ENCODE assay signal across 29 cellular contexts in the genomic region with DNA sequence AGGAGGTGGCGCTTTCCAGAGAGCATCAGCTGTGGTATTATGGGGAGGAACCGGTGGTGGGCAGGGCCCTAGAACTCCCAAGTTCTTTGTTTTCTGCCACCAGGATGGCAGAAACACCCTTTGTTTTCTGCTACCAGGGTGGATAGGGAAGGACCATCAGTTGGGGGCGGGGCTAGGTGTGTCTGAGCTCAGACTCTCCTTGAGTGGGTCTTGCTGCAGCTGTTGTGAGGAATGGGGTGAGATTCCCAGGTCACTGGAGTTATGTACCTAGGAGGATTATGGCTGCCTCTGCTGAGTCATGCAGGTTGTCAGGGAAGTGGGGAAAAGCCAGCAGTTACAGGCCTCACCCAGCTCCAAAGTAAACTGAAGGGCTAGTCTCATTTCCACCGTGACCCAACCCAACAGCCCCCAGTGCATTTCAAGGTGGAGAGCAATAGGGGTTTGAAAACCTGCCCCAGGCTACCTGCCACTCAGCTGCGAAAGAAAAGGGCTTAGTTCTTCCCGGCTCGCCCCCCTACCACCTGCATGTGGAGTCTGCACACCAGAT.
A peak's percentile ranks its signal among the peaks of the same experiment; 100 is the strongest.
DNase-seq lines count a peak whose midpoint lies in the region; ATAC-seq and TF ChIP-seq lines count a peak whose summit lies in the region.
"Had no signal": no experiment of that assay in that cellular context is flagged by ENCODE, and none has a peak within 500 bp of the region (broad histone marks: within the 10 kb centered on the region; RNA-seq: fewer than 3 reads in every experiment).

No MANE protein-coding gene starts in this region.

- no peak overlapping the region for H2AFZ ChIP-seq in GM23248

- no peaks in the 10 kb centered on the region for H3K27me3 ChIP-seq in Peyer's patch
- no peaks in the 10 kb centered on the region for H3K27me3 ChIP-seq in esophagus squamous epithelium
- no peaks in the 10 kb centered on the region for H3K27me3 ChIP-seq in transverse colon
- no peaks in the 10 kb centered on the region for H3K27me3 ChIP-seq in GM23248 (replicated peaks; ENCODE audit: insufficient read depth)
- H3K27me3 ChIP-seq: BLaER1 had no signal

- 59% methylated on average over 5 of the region's 7 CpGs; no CpG with 5 or more reads in 1 of the 2 donors for WGBS in esophagus squamous epithelium, 2 donors
- 82% methylated on average over 7 of the region's 7 CpGs; no CpG with 5 or more reads in 1 of the 2 donors for WGBS in transverse colon (ENCODE audit: low coverage in 1 of 2), 2 donors
- 69 to 70% methylated on average over 7 of the region's 7 CpGs for WGBS in GM23248 (ENCODE audit: low coverage in 1 of 2, low lambda C conversion rate in 2 of 2, missing lambda C conversion rate in 2 of 2), 2 experiments

- no peak for TF ChIP-seq EP300 in transverse colon (IDR thresholded peaks at IDR 0.05; ENCODE audit: low read depth)

- no peak for TF ChIP-seq CTCF in Peyer's patch (IDR thresholded peaks at IDR 0.05)
- TF ChIP-seq CTCF in esophagus squamous epithelium (IDR thresholded peaks at IDR 0.05) = no peak
- TF ChIP-seq CTCF in transverse colon (IDR thresholded peaks at IDR 0.05) = no peak

- peak; percentile 5 for DNase-seq in DMS53 (lab: John Stamatoyannopoulos, UW)
- DNase-seq in DMS53 treated with DMSO at 0.1 percent for 48 hours (lab: John Stamatoyannopoulos, UW; ENCODE audit: unreplicated experiment) = no peak
- DNase-seq in Peyer's patch = peak in 2 of 3 donors; percentile 55 to 70
- DNase-seq in esophagus squamous epithelium (lab: John Stamatoyannopoulos, UW) = no peak
- DNase-seq in transverse colon = peak; percentile 73
- no peak for DNase-seq in GM23248
- no peak for DNase-seq in C1 segment of cervical spinal cord (lab: John Stamatoyannopoulos, UW)
- DNase-seq: ACHN; CD8-positive, alpha-beta T cell; GF-D8; H7; HFFc6; MM.1S; NCI-H1048; NCI-H1436; NCI-H187 treated with DMSO at 0.1 percent for 48 hours; NCI-H2107; NCI-H2227 treated with DMSO at 0.1 percent for 48 hours; NCI-H510A; NCI-H774; NK-92 treated with Interleukin-12 subunit alpha and Interleukin-12 subunit beta, amount 100 ng/mL, for 24 hours had no signal

- H3K9me3 ChIP-seq in Peyer's patch = no peaks in the 10 kb centered on the region
- peaks cover 0 to 5% (median 4%) of the 10 kb centered on the region in 3 donors for H3K9me3 ChIP-seq in esophagus squamous epithelium
- H3K9me3 ChIP-seq in transverse colon = peaks cover 0 to 3% of the 10 kb centered on the region in 2 donors
- no peaks in the 10 kb centered on the region for H3K9me3 ChIP-seq in GM23248 (ENCODE audit: low read depth)
- H3K9me3 ChIP-seq: BLaER1, SJSA1 had no signal

- no peaks in the 10 kb centered on the region for H3F3A ChIP-seq in GM23248 (ENCODE audit: insufficient read depth)

- no peak overlapping the region for H3K4me3 ChIP-seq in Peyer's patch
- no peak overlapping the region for H3K4me3 ChIP-seq in esophagus squamous epithelium
- no peak overlapping the region for H3K4me3 ChIP-seq in transverse colon
- no peak overlapping the region for H3K4me3 ChIP-seq in GM23248
- H3K4me3 ChIP-seq: BLaER1, K562, SJSA1 had no signal

- no peaks in the 10 kb centered on the region for H4K20me1 ChIP-seq in GM23248 (ENCODE audit: insufficient read depth)
- H4K20me1 ChIP-seq: BLaER1 had no signal

- H3K4me1 ChIP-seq in Peyer's patch = no peaks in the 10 kb centered on the region
- peaks cover 7 to 36% (median 10%) of the 10 kb centered on the region in 3 donors for H3K4me1 ChIP-seq in esophagus squamous epithelium
- H3K4me1 ChIP-seq in transverse colon = peaks cover 0 to 15% (median 8%) of the 10 kb centered on the region in 4 donors
- H3K4me1 ChIP-seq in GM23248 (ENCODE audit: insufficient read depth) = 0 out of 2 replicates have a peak, but pooled peaks cover 6% of the 10 kb centered on the region
- H3K4me1 ChIP-seq: BLaER1, SJSA1 had no signal

- TF ChIP-seq POLR2A in Peyer's patch (IDR thresholded peaks at IDR 0.05) = no peak
- TF ChIP-seq POLR2A in esophagus squamous epithelium (IDR thresholded peaks at IDR 0.05) = no peak
- TF ChIP-seq POLR2A in transverse colon (IDR thresholded peaks at IDR 0.05) = no peak

- no peak overlapping the region for H3K4me2 ChIP-seq in GM23248 (ENCODE audit: unreplicated experiment)
- H3K4me2 ChIP-seq: BLaER1 had no signal

- in situ Hi-C loops in transverse colon (cut with MboI; ENCODE audit: low pct_ligation_motif_present in 1 of 4, low pct_unique_long_range_greater_than_20kb in 1 of 4, low sequenced_read_pairs in 3 of 4) = no loop called here
- in situ Hi-C loops in GM23248 (cut with MboI) = no loop called here

- H3K9me2 ChIP-seq in GM23248 (ENCODE audit: insufficient read depth) = no peaks in the 10 kb centered on the region

- H3K36me3 ChIP-seq in Peyer's patch (no peaks in the 10 kb centered on the region), esophagus squamous epithelium (no peaks in the 10 kb centered on the region), transverse colon (no peaks in the 10 kb centered on the region), GM23248 (ENCODE audit: low read depth) (no peaks in the 10 kb centered on the region)
- H3K36me3 ChIP-seq: BLaER1, SJSA1 had no signal

- no peak overlapping the region for H3K27ac ChIP-seq in Peyer's patch
- H3K27ac ChIP-seq in esophagus squamous epithelium = peak overlapping the region in 3 of 4 donors; percentile 41 to 49 (median 47)
- peak overlapping the region; percentile 43 to 71 (median 60) for H3K27ac ChIP-seq in transverse colon
- no peak overlapping the region for H3K27ac ChIP-seq in GM23248
- H3K27ac ChIP-seq: 22Rv1, BLaER1, HL-60, SJSA1 had no signal

- no peak for ATAC-seq in GM18867 (IDR thresholded peaks at IDR 0.05; ENCODE audit: unreplicated experiment)
- ATAC-seq: CD8-positive, alpha-beta T cell; HepG2; K562; Right ventricle myocardium inferior had no signal

- intact Hi-C loops in esophagus squamous epithelium (cut with DNase I) = no loop called here
- intact Hi-C loops in transverse colon (cut with DNase I; ENCODE audit: low total_unique reads) = no loop called here

- H3K9ac ChIP-seq in GM23248 = no peak overlapping the region
- H3K9ac ChIP-seq: BLaER1 had no signal

- no peaks in the 10 kb centered on the region for H3K79me2 ChIP-seq in GM23248 (ENCODE audit: insufficient read depth)

Comparison
In these comparisons a context has a peak if more than half of its experiments do, and no peak if none do; other contexts are left out.
1. DNase-seq: peak in DMS53 (single experiment), Peyer's patch (2 of 3) and transverse colon (single experiment); none in DMS53 treated with DMSO at 0.1 percent for 48 hours (single experiment), esophagus squamous epithelium (single experiment), GM23248 (single experiment) and C1 segment of cervical spinal cord (0 of 14).
2. H3K27ac ChIP-seq: peak in esophagus squamous epithelium (3 of 4) and transverse colon (4 of 4); none in Peyer's patch (0 of 4) and GM23248 (single experiment).